ENCODE assay signal across 26 cellular contexts in genomic region chr4:3485882-3486555, GRCh38. TPM values are rescaled to one million over a fixed set of nuclear protein-coding genes. Genes with fewer than 3 reads are reported as not detected.
DNase-seq lines count a peak whose midpoint lies in the region; ATAC-seq and TF ChIP-seq lines count a peak whose summit lies in the region.
"Had no signal": no experiment of that assay in that cellular context is flagged by ENCODE, and none has a peak within 500 bp of the region (broad histone marks: within the 10 kb centered on the region; RNA-seq: fewer than 3 reads in every experiment).

No MANE protein-coding gene starts in this region.

- H3K9me2 ChIP-seq in OCI-LY7 (ENCODE audit: insufficient read depth, low read length) (no peaks in the 10 kb centered on the region), hepatocyte (replicated peaks; ENCODE audit: insufficient read depth) (no peaks in the 10 kb centered on the region)

- no peaks in the 10 kb centered on the region for H3K79me2 ChIP-seq in OCI-LY7 (ENCODE audit: insufficient read depth, low read depth, low read length)
- H3K79me2 ChIP-seq in hepatocyte, result no peaks in the 10 kb centered on the region

- H3K4me1 Mint-ChIP-seq in stimulated activated memory B cell treated with anti-CD40 and anti-IgM and Interleukin-4, amounts not matched to agents 10 μg/mL and 1 μg/mL and 100 μg/mL, for 72 hours, result peaks cover 94% of the 10 kb centered on the region
- H3K4me1 Mint-ChIP-seq: activated CD4-positive, alpha-beta T cell treated with anti-CD3 and anti-CD28 coated beads, Interleukin-2, amount 10 ng/mL, durations not matched to agents 7 days and 5 days; activated naive CD4-positive, alpha-beta T cell treated with anti-CD3 and anti-CD28 coated beads, Interleukin-2, amount 10 ng/mL, durations not matched to agents 7 days and 5 days had no signal

- H3K27ac Mint-ChIP-seq in stimulated activated memory B cell treated with anti-CD40 and anti-IgM and Interleukin-4, amounts not matched to agents 10 μg/mL and 1 μg/mL and 100 μg/mL, for 72 hours, result peak overlapping the region; percentile 57
- H3K27ac Mint-ChIP-seq: activated CD4-positive, alpha-beta T cell treated with anti-CD3 and anti-CD28 coated beads, Interleukin-2, amount 10 ng/mL, durations not matched to agents 7 days and 5 days; activated naive CD4-positive, alpha-beta T cell treated with anti-CD3 and anti-CD28 coated beads, Interleukin-2, amount 10 ng/mL, durations not matched to agents 7 days and 5 days; activated T-helper 1 cell treated with anti-CD3 and anti-CD28 coated beads, Interleukin-12 subunit alpha, Interleukin-12 subunit beta, Interleukin-2, Interleukin-4 antibody, amounts not matched to agents 30 ng/mL and 10 ng/mL and 1 ng/mL, durations not matched to agents 14 hours and 24 hours and 36 hours; stimulated activated naive CD8-positive, alpha-beta T cell treated with anti-CD3 and anti-CD28 coated beads, Interleukin-15, Interleukin-2, amounts not matched to agents 100 ng/mL and 50 ng/mL, for 24 hours had no signal

- H3K36me3 ChIP-seq in heart right ventricle, result peaks cover 0 to 10% (median 0%) of the 10 kb centered on the region in 9 donors
- no peaks in the 10 kb centered on the region for H3K36me3 ChIP-seq in OCI-LY7 (ENCODE audit: insufficient read depth, low read length)
- no peaks in the 10 kb centered on the region for H3K36me3 ChIP-seq in hepatocyte (replicated peaks; ENCODE audit: insufficient read depth, low read depth)
- H3K36me3 ChIP-seq in gastroesophageal sphincter, result no peaks in the 10 kb centered on the region
- H3K36me3 ChIP-seq: ovary, WERI-Rb-1 had no signal

- WGBS in heart right ventricle, 2 donors, result 83 to 89% methylated on average over 25 of the region's 25 CpGs
- WGBS in hepatocyte (ENCODE audit: low lambda C conversion rate, missing lambda C conversion rate), result 74% methylated on average over 25 of the region's 25 CpGs
- no CpG with 5 or more reads among the region's 25 CpGs for WGBS in gastroesophageal sphincter (ENCODE audit: low coverage in 1 of 2), 2 donors

- TF ChIP-seq CTCF in heart right ventricle (IDR thresholded peaks at IDR 0.05), result no peak
- TF ChIP-seq CTCF in OCI-LY7 (conservative IDR thresholded peaks at IDR 0.05; ENCODE audit: low read length), result no peak
- TF ChIP-seq CTCF in hepatocyte (IDR thresholded peaks at IDR 0.05; ENCODE audit: poor library complexity), result no peak
- TF ChIP-seq CTCF in GM10248 (IDR thresholded peaks at IDR 0.05; ENCODE audit: control extremely low read depth, extremely low read depth, low read depth, missing control alignments), result no peak
- TF ChIP-seq CTCF in gastroesophageal sphincter (IDR thresholded peaks at IDR 0.05), result no peak

- H3K36me3 Mint-ChIP-seq in stimulated activated memory B cell treated with anti-CD40 and anti-IgM and Interleukin-4, amounts not matched to agents 10 μg/mL and 1 μg/mL and 100 μg/mL, for 72 hours, result peaks cover 12% of the 10 kb centered on the region
- H3K36me3 Mint-ChIP-seq: activated naive CD4-positive, alpha-beta T cell treated with anti-CD3 and anti-CD28 coated beads, Interleukin-2, amount 10 ng/mL, durations not matched to agents 7 days and 5 days had no signal

- no peaks in the 10 kb centered on the region for H3K9me3 ChIP-seq in heart right ventricle
- H3K9me3 ChIP-seq in OCI-LY7 (ENCODE audit: low read length), result no peaks in the 10 kb centered on the region
- H3K9me3 ChIP-seq in hepatocyte (ENCODE audit: low read depth), result no peaks in the 10 kb centered on the region
- H3K9me3 ChIP-seq in gastroesophageal sphincter, result no peaks in the 10 kb centered on the region
- H3K9me3 ChIP-seq: ovary had no signal

- H3K27me3 ChIP-seq in heart right ventricle, result peaks cover 0 to 50% (median 35%) of the 10 kb centered on the region in 7 donors
- peaks cover 6% of the 10 kb centered on the region for H3K27me3 ChIP-seq in hepatocyte
- H3K27me3 ChIP-seq in gastroesophageal sphincter, result peaks cover 86% of the 10 kb centered on the region
- H3K27me3 ChIP-seq: ovary had no signal

- no TSS peak for BruUV-seq in OCI-LY7 (replicated peaks; lab: Mats Ljungman, UMichigan)

- POLR2A ChIA-PET in OCI-LY7 (lab: Charles Lee), result no interaction called here
- POLR2A ChIA-PET in GM10248 (lab: Yijun Ruan, JAX), result no interaction called here

- peaks cover 16 to 72% (median 43%) of the 10 kb centered on the region in 9 donors for H3K4me1 ChIP-seq in heart right ventricle
- peaks cover 31% of the 10 kb centered on the region for H3K4me1 ChIP-seq in OCI-LY7 (ENCODE audit: insufficient read depth, low read length, poor library complexity, severe bottlenecking)
- H3K4me1 ChIP-seq in hepatocyte (ENCODE audit: insufficient read depth), result peaks cover 13% of the 10 kb centered on the region
- H3K4me1 ChIP-seq in gastroesophageal sphincter, result peaks cover 0 to 20% (median 0%) of the 10 kb centered on the region in 3 donors

- peak overlapping the region; percentile 49; the same call in 1 of the 2 replicates for H3K4me2 ChIP-seq in OCI-LY7 (ENCODE audit: low read length)
- H3K4me2 ChIP-seq in hepatocyte, result peak overlapping the region; percentile 44

- no peak for TF ChIP-seq EP300 in gastroesophageal sphincter (IDR thresholded peaks at IDR 0.05)

- H3K4me3 Mint-ChIP-seq in stimulated activated memory B cell treated with anti-CD40 and anti-IgM and Interleukin-4, amounts not matched to agents 10 μg/mL and 1 μg/mL and 100 μg/mL, for 72 hours, result peak overlapping the region; percentile 89
- H3K4me3 Mint-ChIP-seq: activated CD4-positive, alpha-beta T cell treated with anti-CD3 and anti-CD28 coated beads, Interleukin-2, amount 10 ng/mL, durations not matched to agents 7 days and 5 days; activated naive CD4-positive, alpha-beta T cell treated with anti-CD3 and anti-CD28 coated beads, Interleukin-2, amount 10 ng/mL, durations not matched to agents 7 days and 5 days; activated T-helper 1 cell treated with anti-CD3 and anti-CD28 coated beads, Interleukin-12 subunit alpha, Interleukin-12 subunit beta, Interleukin-2, Interleukin-4 antibody, amounts not matched to agents 30 ng/mL and 10 ng/mL and 1 ng/mL, durations not matched to agents 14 hours and 24 hours and 36 hours; nephron; stimulated activated naive CD8-positive, alpha-beta T cell treated with anti-CD3 and anti-CD28 coated beads, Interleukin-15, Interleukin-2, amounts not matched to agents 100 ng/mL and 50 ng/mL, for 24 hours had no signal

- intact Hi-C loops in heart right ventricle (cut with DNase I), result no loop called here
- intact Hi-C loops in Right ventricle myocardium superior (cut with DNase I), result no loop called here
- intact Hi-C loops in OCI-LY7 (cut with micrococcal nuclease; ENCODE audit: unreplicated experiment), result loop anchor here (1.0 kb wide), 1 partner anchor 283 kb away; no protein-coding TSS in a partner anchor

- no peak for ATAC-seq in heart right ventricle
- no peak for ATAC-seq in Right ventricle myocardium superior (ENCODE audit: poor library complexity)
- ATAC-seq in stimulated activated memory B cell treated with anti-CD40 and anti-IgM and Interleukin-4, amounts not matched to agents 10 μg/mL and 1 μg/mL and 100 μg/mL, for 72 hours, result no peak
- no peak for ATAC-seq in gastroesophageal sphincter
- ATAC-seq: right cardiac atrium had no signal

- H3K27me3 Mint-ChIP-seq in stimulated activated memory B cell treated with anti-CD40 and anti-IgM and Interleukin-4, amounts not matched to agents 10 μg/mL and 1 μg/mL and 100 μg/mL, for 72 hours, result no peaks in the 10 kb centered on the region

- H4K20me1 ChIP-seq in OCI-LY7 (ENCODE audit: insufficient read depth, low read length) (no peaks in the 10 kb centered on the region; the same call in 1 of the 2 replicates), hepatocyte (ENCODE audit: insufficient read depth, poor library complexity, severe bottlenecking) (no peaks in the 10 kb centered on the region)

- no peak overlapping the region for H3K4me3 ChIP-seq in heart right ventricle
- H3K4me3 ChIP-seq in OCI-LY7 (ENCODE audit: low read depth, low read length, poor library complexity, severe bottlenecking), result no peak overlapping the region
- no peak overlapping the region for H3K4me3 ChIP-seq in hepatocyte
- no peak overlapping the region for H3K4me3 ChIP-seq in gastroesophageal sphincter
- H3K4me3 ChIP-seq: ovary had no signal

- no peak overlapping the region for H2AFZ ChIP-seq in OCI-LY7 (ENCODE audit: low read length)
- no peak overlapping the region for H2AFZ ChIP-seq in hepatocyte

- no peaks in the 10 kb centered on the region for H3K9me3 Mint-ChIP-seq in stimulated activated memory B cell treated with anti-CD40 and anti-IgM and Interleukin-4, amounts not matched to agents 10 μg/mL and 1 μg/mL and 100 μg/mL, for 72 hours
- H3K9me3 Mint-ChIP-seq: activated CD4-positive, alpha-beta T cell treated with anti-CD3 and anti-CD28 coated beads, Interleukin-2, amount 10 ng/mL, durations not matched to agents 7 days and 5 days; activated naive CD4-positive, alpha-beta T cell treated with anti-CD3 and anti-CD28 coated beads, Interleukin-2, amount 10 ng/mL, durations not matched to agents 7 days and 5 days; activated T-helper 1 cell treated with anti-CD3 and anti-CD28 coated beads, Interleukin-12 subunit alpha, Interleukin-12 subunit beta, Interleukin-2, Interleukin-4 antibody, amounts not matched to agents 30 ng/mL and 10 ng/mL and 1 ng/mL, durations not matched to agents 14 hours and 24 hours and 36 hours; nephron; stimulated activated naive CD8-positive, alpha-beta T cell treated with anti-CD3 and anti-CD28 coated beads, Interleukin-15, Interleukin-2, amounts not matched to agents 100 ng/mL and 50 ng/mL, for 24 hours had no signal

- H3K27ac ChIP-seq in heart right ventricle (peak overlapping the region in 8 of 10 donors; percentile 85 to 100 (median 94)), OCI-LY7 (ENCODE audit: low read depth, low read length, poor library complexity, severe bottlenecking) (no peak overlapping the region), hepatocyte (no peak overlapping the region), gastroesophageal sphincter (no peak overlapping the region)
- H3K27ac ChIP-seq: ovary, WERI-Rb-1 had no signal

- no peak for DNase-seq in heart right ventricle
- DNase-seq in Right ventricle myocardium superior, result no peak
- no peak for DNase-seq in OCI-LY7 (ENCODE audit: low spot score)
- DNase-seq in hepatocyte (ENCODE audit: low spot score), result no peak
- no peak for DNase-seq in GM10248 (ENCODE audit: extremely low spot score)
- DNase-seq in foreskin melanocyte, result no peak
- DNase-seq: activated CD4-positive, alpha-beta T cell treated with anti-CD3 and anti-CD28 coated beads, Interleukin-2, amount 10 ng/mL, durations not matched to agents 7 days and 5 days; activated naive CD4-positive, alpha-beta T cell treated with anti-CD3 and anti-CD28 coated beads, Interleukin-2, amount 10 ng/mL, durations not matched to agents 7 days and 5 days; amniotic stem cell; DMS79; NCI-H187; NCI-H526 treated with DMSO at 0.1 percent for 48 hours; ovary; stimulated activated CD4-positive, alpha-beta T cell treated with anti-CD3 and anti-CD28 coated beads, Interleukin-12 subunit alpha, Interleukin-12 subunit beta, amount 100 ng/mL, for 4 hours; stimulated activated CD4-positive, alpha-beta T cell treated with anti-CD3 and anti-CD28 coated beads, Interleukin-4, amount 100 ng/mL, for 24 hours; T-helper 9 cell; trophoblast cell had no signal

- no peak for TF ChIP-seq POLR2A in gastroesophageal sphincter (IDR thresholded peaks at IDR 0.05)

- CTCF ChIA-PET in OCI-LY7 (lab: Charles Lee; ENCODE audit: unreplicated experiment), result interaction anchor here (0.5 kb wide), 1 partner anchor 12 kb away, joined by 6 read pairs; no protein-coding TSS in a partner anchor
- CTCF ChIA-PET in GM10248 (lab: Yijun Ruan, JAX), result interaction anchor here (1.1 to 1.6 kb wide), 2 partner anchors 27 to 140 kb away, joined by 4 to 5 read pairs; no protein-coding TSS in a partner anchor

RNA-seq across cellular contexts. Expression of gene DOK7, which starts 22.9 kb away (rescaled TPM):
- total RNA-seq in heart right ventricle (10 to 100 TPM; 30.3 to 60.0 (median 37.2) TPM), Right ventricle myocardium superior (33.7 TPM), OCI-LY7 (2022) (1.3 and 1.5 TPM in 2 replicates), hepatocyte (0.23 TPM in 1 of 2 replicates, not detected in the other), gastroesophageal sphincter (1 to 10 TPM in 3 of 4 donors, under 1 TPM in 1; 0.32 to 5.3 (median 2.8) TPM)
- polyA plus RNA-seq in heart right ventricle (10 to 100 TPM; 61.5 to 89.7 TPM), hepatocyte (1.1 and 1.8 TPM in 2 replicates)
- not detected in 2 replicates for total RNA-seq in OCI-LY7 (2014; rRNA removed; shearing (Covaris generic))
- total RNA-seq: activated CD4-positive, alpha-beta T cell treated with anti-CD3 and anti-CD28 coated beads, Interleukin-2, amount 10 ng/mL, durations not matched to agents 7 days and 5 days; activated T-helper 1 cell treated with anti-CD3 and anti-CD28 coated beads, Interleukin-12 subunit alpha, Interleukin-12 subunit beta, Interleukin-2, Interleukin-4 antibody, amounts not matched to agents 30 ng/mL and 10 ng/mL and 1 ng/mL, durations not matched to agents 14 hours and 24 hours and 36 hours; RPMI7951 had no signal

RNA-seq across cellular contexts. Expression of gene HGFAC, which starts 44.3 kb away (rescaled TPM):
- total RNA-seq in heart right ventricle, result under 1 TPM in 6 of 10 donors, not detected in 4; 0.15 to 0.59 (median 0.36) TPM
- polyA plus RNA-seq in heart right ventricle, result 1 to 10 TPM; 1.0 to 1.1 TPM
- 1.9 TPM for total RNA-seq in Right ventricle myocardium superior
- total RNA-seq in OCI-LY7 (2014; rRNA removed; shearing (Covaris generic)), result not detected in 2 replicates
- total RNA-seq in OCI-LY7 (2022), result not detected in 2 replicates
- total RNA-seq in hepatocyte, result 0.32 and 0.87 TPM in 2 replicates
- 1.7 and 1.8 TPM in 2 replicates for polyA plus RNA-seq in hepatocyte
- total RNA-seq in gastroesophageal sphincter, result 1 to 10 TPM in 1 of 4 donors, under 1 TPM in 2, not detected in 1; 0.13 to 1.8 (median 0.62) TPM
- total RNA-seq: A172; activated T-helper 1 cell treated with anti-CD3 and anti-CD28 coated beads, Interleukin-12 subunit alpha, Interleukin-12 subunit beta, Interleukin-2, Interleukin-4 antibody, amounts not matched to agents 30 ng/mL and 10 ng/mL and 1 ng/mL, durations not matched to agents 14 hours and 24 hours and 36 hours; RPMI7951 had no signal

RNA-seq across cellular contexts. Expression of gene LRPAP1, which starts 46.2 kb away (rescaled TPM):
- 100 to 1,000 TPM; 234 to 392 (median 345) TPM for total RNA-seq in heart right ventricle
- polyA plus RNA-seq in heart right ventricle, result 100 to 1,000 TPM in 1 of 2 donors, 10 to 100 TPM in 1; 49.9 to 418 TPM
- 280 TPM for total RNA-seq in Right ventricle myocardium superior
- total RNA-seq in OCI-LY7 (2014; rRNA removed; shearing (Covaris generic)), result 51.5 and 54.7 TPM in 2 replicates
- total RNA-seq in OCI-LY7 (2022), result 45.7 and 46.2 TPM in 2 replicates
- 184 and 191 TPM in 2 replicates for total RNA-seq in hepatocyte
- polyA plus RNA-seq in hepatocyte, result 299 and 379 TPM in 2 replicates
- total RNA-seq in gastroesophageal sphincter, result 100 to 1,000 TPM; 180 to 267 (median 201) TPM

Comparison
In these comparisons a context has a peak if more than half of its experiments do, and no peak if none do; other contexts are left out.
1. H3K27ac ChIP-seq: peak in heart right ventricle (8 of 10); none in OCI-LY7 (single experiment), hepatocyte (single experiment) and gastroesophageal sphincter (0 of 4).